In genomic region chr2:174812037-174812436, GRCh38 we compare ENCODE assay signal across 39 cellular contexts. TPM values are rescaled to one million over a fixed set of nuclear protein-coding genes. Genes with fewer than 3 reads are reported as not detected.
"Had no signal": no experiment of that assay in that cellular context is flagged by ENCODE, and none has a peak within 500 bp of the region (broad histone marks: within the 10 kb centered on the region; RNA-seq: fewer than 3 reads in every experiment).

No MANE protein-coding gene starts in this region.

- H3K9me3 ChIP-seq: ascending aorta had no signal

- H3K9me3 Mint-ChIP-seq: activated CD4-positive, alpha-beta memory T cell treated with anti-CD3 and anti-CD28 coated beads, Interleukin-2, amount 10 ng/mL, durations not matched to agents 7 days and 5 days; activated CD4-positive, alpha-beta T cell treated with anti-CD3 and anti-CD28 coated beads, Interleukin-2, amount 10 ng/mL, durations not matched to agents 7 days and 5 days; activated naive CD4-positive, alpha-beta T cell treated with anti-CD3 and anti-CD28 coated beads, Interleukin-2, amount 10 ng/mL, durations not matched to agents 7 days and 5 days; activated naive CD4-positive, alpha-beta T cell treated with anti-CD3 and anti-CD28 coated beads, Interleukin-2, amount 50 U/mL, for 24 hours; activated naive CD8-positive, alpha-beta T cell treated with anti-CD3 and anti-CD28 coated beads, Interleukin-2, amount 10 ng/mL, durations not matched to agents 7 days and 5 days; activated naive CD8-positive, alpha-beta T cell treated with anti-CD3 and anti-CD28 coated beads, Interleukin-2, amount 50 U/mL, for 24 hours; activated T-cell treated with anti-CD3 and anti-CD28 coated beads, Interleukin-2, amount 50 U/mL, for 24 hours; activated T-helper 2 cell treated with anti-CD3 and anti-CD28 coated beads, Interferon-gamma antibody, Interleukin-2, Interleukin-4, amounts not matched to agents 10 μg/mL and 5 μg/mL and 100 μg/mL, durations not matched to agents 14 hours and 24 hours and 36 hours; central memory CD8-positive, alpha-beta T cell; T-helper 2 cell treated with Interferon-gamma antibody and Interleukin-4, amounts not matched to agents 5 μg/mL and 100 μg/mL, for 36 hours; WTC11 had no signal

- H3K27ac Mint-ChIP-seq: activated CD4-positive, alpha-beta memory T cell treated with anti-CD3 and anti-CD28 coated beads, Interleukin-2, amount 10 ng/mL, durations not matched to agents 7 days and 5 days; activated CD4-positive, alpha-beta T cell treated with anti-CD3 and anti-CD28 coated beads for 36 hours; activated CD4-positive, alpha-beta T cell treated with anti-CD3 and anti-CD28 coated beads, Interleukin-2, amount 10 ng/mL, durations not matched to agents 7 days and 5 days; activated CD8-positive, alpha-beta memory T cell treated with anti-CD3 and anti-CD28 coated beads, Interleukin-2, amount 10 ng/mL, durations not matched to agents 7 days and 5 days; activated CD8-positive, alpha-beta T cell treated with anti-CD3 and anti-CD28 coated beads, Interleukin-2, amount 10 ng/mL, durations not matched to agents 7 days and 5 days; activated naive CD4-positive, alpha-beta T cell treated with anti-CD3 and anti-CD28 coated beads, Interleukin-2, amount 10 ng/mL, durations not matched to agents 7 days and 5 days; activated naive CD4-positive, alpha-beta T cell treated with anti-CD3 and anti-CD28 coated beads, Interleukin-2, amount 50 U/mL, for 24 hours; activated naive CD8-positive, alpha-beta T cell; activated naive CD8-positive, alpha-beta T cell treated with anti-CD3 and anti-CD28 coated beads, Interleukin-2, amount 10 ng/mL, durations not matched to agents 7 days and 5 days; activated naive CD8-positive, alpha-beta T cell treated with anti-CD3 and anti-CD28 coated beads, Interleukin-2, amount 50 U/mL, for 24 hours; activated T-cell treated with anti-CD3 and anti-CD28 coated beads, Interleukin-2, amount 50 U/mL, for 24 hours; activated T-helper 2 cell treated with anti-CD3 and anti-CD28 coated beads, Interferon-gamma antibody, Interleukin-2, Interleukin-4, amounts not matched to agents 10 μg/mL and 5 μg/mL and 100 μg/mL, durations not matched to agents 14 hours and 24 hours and 36 hours; T-helper 17 cell; T-helper 2 cell treated with Interferon-gamma antibody and Interleukin-4, amounts not matched to agents 5 μg/mL and 100 μg/mL, for 36 hours; WTC11 had no signal

- H3K27me3 ChIP-seq: ascending aorta, cardiac muscle cell had no signal

- H3K27me3 Mint-ChIP-seq: activated CD4-positive, alpha-beta memory T cell treated with anti-CD3 and anti-CD28 coated beads, Interleukin-2, amount 10 ng/mL, durations not matched to agents 7 days and 5 days; activated CD4-positive, alpha-beta T cell treated with anti-CD3 and anti-CD28 coated beads for 36 hours; activated CD4-positive, alpha-beta T cell treated with anti-CD3 and anti-CD28 coated beads, Interleukin-2, amount 10 ng/mL, durations not matched to agents 7 days and 5 days; activated CD8-positive, alpha-beta memory T cell treated with anti-CD3 and anti-CD28 coated beads, Interleukin-2, amount 10 ng/mL, durations not matched to agents 7 days and 5 days; activated naive CD4-positive, alpha-beta T cell treated with anti-CD3 and anti-CD28 coated beads, Interleukin-2, amount 10 ng/mL, durations not matched to agents 7 days and 5 days; activated naive CD4-positive, alpha-beta T cell treated with anti-CD3 and anti-CD28 coated beads, Interleukin-2, amount 50 U/mL, for 24 hours; activated naive CD8-positive, alpha-beta T cell; activated naive CD8-positive, alpha-beta T cell treated with anti-CD3 and anti-CD28 coated beads, Interleukin-2, amount 10 ng/mL, durations not matched to agents 7 days and 5 days; activated naive CD8-positive, alpha-beta T cell treated with anti-CD3 and anti-CD28 coated beads, Interleukin-2, amount 50 U/mL, for 24 hours; activated T-cell treated with anti-CD3 and anti-CD28 coated beads, Interleukin-2, amount 50 U/mL, for 24 hours; brain; central memory CD8-positive, alpha-beta T cell; T-helper 17 cell had no signal

- H3K4me3 Mint-ChIP-seq: activated CD4-positive, alpha-beta memory T cell treated with anti-CD3 and anti-CD28 coated beads, Interleukin-2, amount 10 ng/mL, durations not matched to agents 7 days and 5 days; activated CD4-positive, alpha-beta T cell treated with anti-CD3 and anti-CD28 coated beads for 36 hours; activated CD4-positive, alpha-beta T cell treated with anti-CD3 and anti-CD28 coated beads, Interleukin-2, amount 10 ng/mL, durations not matched to agents 7 days and 5 days; activated CD8-positive, alpha-beta memory T cell treated with anti-CD3 and anti-CD28 coated beads, Interleukin-2, amount 10 ng/mL, durations not matched to agents 7 days and 5 days; activated CD8-positive, alpha-beta T cell treated with anti-CD3 and anti-CD28 coated beads, Interleukin-2, amount 10 ng/mL, durations not matched to agents 7 days and 5 days; activated naive CD4-positive, alpha-beta T cell treated with anti-CD3 and anti-CD28 coated beads, Interleukin-2, amount 10 ng/mL, durations not matched to agents 7 days and 5 days; activated naive CD4-positive, alpha-beta T cell treated with anti-CD3 and anti-CD28 coated beads, Interleukin-2, amount 50 U/mL, for 24 hours; activated naive CD8-positive, alpha-beta T cell; activated naive CD8-positive, alpha-beta T cell treated with anti-CD3 and anti-CD28 coated beads, Interleukin-2, amount 10 ng/mL, durations not matched to agents 7 days and 5 days; activated naive CD8-positive, alpha-beta T cell treated with anti-CD3 and anti-CD28 coated beads, Interleukin-2, amount 50 U/mL, for 24 hours; activated T-cell treated with anti-CD3 and anti-CD28 coated beads, Interleukin-2, amount 50 U/mL, for 24 hours; brain; central memory CD8-positive, alpha-beta T cell; T-helper 17 cell; T-helper 2 cell treated with Interferon-gamma antibody and Interleukin-4, amounts not matched to agents 5 μg/mL and 100 μg/mL, for 36 hours; WTC11 had no signal

- H3K4me1 Mint-ChIP-seq: activated CD4-positive, alpha-beta memory T cell treated with anti-CD3 and anti-CD28 coated beads, Interleukin-2, amount 10 ng/mL, durations not matched to agents 7 days and 5 days; activated CD8-positive, alpha-beta memory T cell treated with anti-CD3 and anti-CD28 coated beads, Interleukin-2, amount 10 ng/mL, durations not matched to agents 7 days and 5 days; activated naive CD4-positive, alpha-beta T cell treated with anti-CD3 and anti-CD28 coated beads, Interleukin-2, amount 10 ng/mL, durations not matched to agents 7 days and 5 days; activated naive CD4-positive, alpha-beta T cell treated with anti-CD3 and anti-CD28 coated beads, Interleukin-2, amount 50 U/mL, for 24 hours; central memory CD8-positive, alpha-beta T cell had no signal

- ATAC-seq: activated CD4-positive, alpha-beta T cell treated with anti-CD3 and anti-CD28 coated beads for 36 hours; activated CD4-positive, CD25-positive, alpha-beta regulatory T cell treated with anti-CD3 and anti-CD28 coated beads, Interleukin-2, amount 50 U/mL, for 24 hours; activated CD8-positive, alpha-beta memory T cell treated with anti-CD3 and anti-CD28 coated beads, Interleukin-2, amount 10 ng/mL, durations not matched to agents 7 days and 5 days; activated CD8-positive, alpha-beta T cell treated with anti-CD3 and anti-CD28 coated beads, Interleukin-2, amount 10 ng/mL, durations not matched to agents 7 days and 5 days; activated naive CD8-positive, alpha-beta T cell treated with anti-CD3 and anti-CD28 coated beads, Interleukin-2, amount 50 U/mL, for 24 hours; T-helper 17 cell; WTC11 had no signal

- H3K4me3 ChIP-seq: ascending aorta, cardiac muscle cell had no signal

- H3K27ac ChIP-seq: ascending aorta, cardiac muscle cell, WERI-Rb-1 had no signal

- DNase-seq: activated CD4-positive, alpha-beta memory T cell treated with anti-CD3 and anti-CD28 coated beads, Interleukin-2, amount 10 ng/mL, durations not matched to agents 7 days and 5 days; activated CD4-positive, alpha-beta T cell treated with anti-CD3 and anti-CD28 coated beads for 1 hour; activated CD4-positive, alpha-beta T cell treated with anti-CD3 and anti-CD28 coated beads for 36 hours; activated CD4-positive, alpha-beta T cell treated with anti-CD3 and anti-CD28 coated beads for 48 hours; activated CD4-positive, alpha-beta T cell treated with anti-CD3 and anti-CD28 coated beads, Interleukin-2, amount 10 ng/mL, durations not matched to agents 7 days and 5 days; activated CD4-positive, alpha-beta T cell treated with anti-CD3 and anti-CD28 coated beads, Interleukin-2, amount 50 U/mL, for 48 hours; activated CD4-positive, CD25-positive, alpha-beta regulatory T cell; activated CD8-positive, alpha-beta memory T cell treated with anti-CD3 and anti-CD28 coated beads for 24 hours; activated CD8-positive, alpha-beta memory T cell treated with anti-CD3 and anti-CD28 coated beads, Interleukin-2, amount 10 ng/mL, durations not matched to agents 7 days and 5 days; activated CD8-positive, alpha-beta memory T cell treated with anti-CD3 and anti-CD28 coated beads, Interleukin-2, amount 50 U/mL, for 48 hours; activated CD8-positive, alpha-beta T cell treated with anti-CD3 and anti-CD28 coated beads, Interleukin-2, amount 10 ng/mL, durations not matched to agents 7 days and 5 days; activated effector memory CD4-positive, alpha-beta T cell treated with Interleukin-2 at 50 U/mL for 16 hours; activated gamma-delta T cell; activated naive CD4-positive, alpha-beta T cell treated with anti-CD3 and anti-CD28 coated beads, Interleukin-2, amount 10 ng/mL, durations not matched to agents 7 days and 5 days; activated naive CD4-positive, alpha-beta T cell treated with Interleukin-2 at 50 U/mL for 16 hours; activated naive CD8-positive, alpha-beta T cell treated with anti-CD3 and anti-CD28 coated beads, Interleukin-2, amount 10 ng/mL, durations not matched to agents 7 days and 5 days; activated naive CD8-positive, alpha-beta T cell treated with anti-CD3 and anti-CD28 coated beads, Interleukin-2, amount 50 U/mL, for 24 hours; activated T-cell treated with anti-CD3 and anti-CD28 coated beads, Interleukin-2, amount 50 U/mL, for 24 hours; activated T-cell treated with anti-CD3 and anti-CD28 coated beads, Interleukin-2, amount 50 U/mL, for 48 hours; amygdala; anterior cingulate cortex; caudate nucleus; cerebellar nuclear complex; T-helper 17 cell; T-helper 9 cell; WERI-Rb-1 had no signal

- H3K36me3 Mint-ChIP-seq: activated CD8-positive, alpha-beta memory T cell treated with anti-CD3 and anti-CD28 coated beads, Interleukin-2, amount 10 ng/mL, durations not matched to agents 7 days and 5 days; activated naive CD4-positive, alpha-beta T cell treated with anti-CD3 and anti-CD28 coated beads, Interleukin-2, amount 10 ng/mL, durations not matched to agents 7 days and 5 days; activated naive CD8-positive, alpha-beta T cell treated with anti-CD3 and anti-CD28 coated beads, Interleukin-2, amount 10 ng/mL, durations not matched to agents 7 days and 5 days had no signal

- H3K4me1 ChIP-seq: ascending aorta had no signal

- FAIRE-seq: bronchial epithelial cell, TTC549 had no signal

RNA-seq across cellular contexts. Expression of gene CHRNA1, which starts 47.8 kb away (rescaled TPM):
- total RNA-seq: activated CD4-positive, alpha-beta memory T cell treated with anti-CD3 and anti-CD28 coated beads, Interleukin-2, amount 10 ng/mL, durations not matched to agents 7 days and 5 days; activated CD4-positive, alpha-beta T cell treated with anti-CD3 and anti-CD28 coated beads for 36 hours; activated CD4-positive, alpha-beta T cell treated with anti-CD3 and anti-CD28 coated beads, Interleukin-2, amount 10 ng/mL, durations not matched to agents 7 days and 5 days; activated CD8-positive, alpha-beta memory T cell treated with anti-CD3 and anti-CD28 coated beads, Interleukin-2, amount 10 ng/mL, durations not matched to agents 7 days and 5 days; activated CD8-positive, alpha-beta T cell treated with anti-CD3 and anti-CD28 coated beads, Interleukin-2, amount 10 ng/mL, durations not matched to agents 7 days and 5 days; activated naive CD8-positive, alpha-beta T cell treated with anti-CD3 and anti-CD28 coated beads, Interleukin-2, amount 10 ng/mL, durations not matched to agents 7 days and 5 days; activated T-helper 2 cell treated with anti-CD3 and anti-CD28 coated beads, Interferon-gamma antibody, Interleukin-2, Interleukin-4, amounts not matched to agents 10 μg/mL and 5 μg/mL and 100 μg/mL, durations not matched to agents 14 hours and 24 hours and 36 hours; ascending aorta; bronchial epithelial cell; T-helper 1 cell treated with Interleukin-12 subunit alpha and Interleukin-12 subunit beta and Interleukin-4 antibody, amounts not matched to agents 30 ng/mL and 1 ng/mL, for 36 hours; WTC11 had no signal
- polyA plus RNA-seq: cardiac muscle cell had no signal
